Comparison of ENCODE assay signal across 8 cellular contexts in genomic region chr2:160270571-160271113, GRCh38.
DNase-seq lines count a peak whose midpoint lies in the region; ATAC-seq and TF ChIP-seq lines count a peak whose summit lies in the region.

No MANE protein-coding gene starts in this region.

- POLR2A ChIA-PET in CD8-positive, alpha-beta memory T cell (lab: Charles Lee), result interaction anchor here (1.0 kb wide), 1 partner anchor 27 kb away, joined by 3 read pairs; no protein-coding TSS in a partner anchor
- POLR2A ChIA-PET in GM10248 (lab: Yijun Ruan, JAX), result no interaction called here

- H3K27me3 ChIP-seq in CD8-positive, alpha-beta memory T cell (ENCODE audit: insufficient read depth, low read length, poor library complexity, severe bottlenecking), result no peaks in the 10 kb centered on the region
- H3K27me3 ChIP-seq in SJCRH30, result no peaks in the 10 kb centered on the region
- no peaks in the 10 kb centered on the region for H3K27me3 ChIP-seq in parathyroid adenoma (ENCODE audit: control insufficient read depth, insufficient read depth, low read length)

- no peaks in the 10 kb centered on the region for H3K27me3 Mint-ChIP-seq in CD8-positive, alpha-beta memory T cell

- peaks cover 9% of the 10 kb centered on the region for H3K36me3 ChIP-seq in CD8-positive, alpha-beta memory T cell (ENCODE audit: insufficient read depth, low read length)
- peaks cover 10% of the 10 kb centered on the region; the same call in 1 of the 2 replicates for H3K36me3 ChIP-seq in SJCRH30
- H3K36me3 ChIP-seq in parathyroid adenoma (ENCODE audit: control insufficient read depth, insufficient read depth, low read length), result no peaks in the 10 kb centered on the region

- peaks cover 4 to 46% (median 18%) of the 10 kb centered on the region in 3 donors for H3K36me3 Mint-ChIP-seq in CD8-positive, alpha-beta memory T cell

- DNase-seq in CD8-positive, alpha-beta memory T cell, result no peak
- peak; percentile 61 to 72 for DNase-seq in SJCRH30
- DNase-seq in fibroblast of the aortic adventitia (ENCODE audit: low read depth), result no peak
- DNase-seq in left lobe of liver (ENCODE audit: low spot score), result no peak
- DNase-seq in NCI-H524 treated with DMSO at 0.1 percent for 48 hours (lab: John Stamatoyannopoulos, UW), result no peak
- no peak for DNase-seq in NK-92 (lab: John Stamatoyannopoulos, UW; ENCODE audit: unreplicated experiment)
- DNase-seq in GM10248 (ENCODE audit: extremely low spot score), result no peak

- H3K9me3 ChIP-seq in CD8-positive, alpha-beta memory T cell (ENCODE audit: low read length), result no peaks in the 10 kb centered on the region
- H3K9me3 ChIP-seq in SJCRH30 (replicated peaks) (no peaks in the 10 kb centered on the region), parathyroid adenoma (ENCODE audit: control insufficient read depth, low read length) (no peaks in the 10 kb centered on the region)

- CTCF ChIA-PET in CD8-positive, alpha-beta memory T cell (lab: Charles Lee), result interaction anchor here (0.9 to 2.6 kb wide), 17 partner anchors 9 to 722 kb away, joined by 3 to 13 read pairs (median 4); no protein-coding TSS in a partner anchor
- CTCF ChIA-PET in GM10248 (lab: Yijun Ruan, JAX), result interaction anchor here (1.1 to 4.7 kb wide), 12 partner anchors 8 to 160 kb away, joined by 3 to 21 read pairs (median 6); no protein-coding TSS in a partner anchor

- peak overlapping the region; percentile 46 for H3K4me3 ChIP-seq in CD8-positive, alpha-beta memory T cell (ENCODE audit: low read length)
- peak overlapping the region; percentile 58 for H3K4me3 ChIP-seq in SJCRH30
- H3K4me3 ChIP-seq in fibroblast of the aortic adventitia (ENCODE audit: low read depth, low read length), result peak overlapping the region; percentile 26
- H3K4me3 ChIP-seq in parathyroid adenoma (ENCODE audit: low read depth, low read length), result peak overlapping the region; percentile 66

- H3K9me3 Mint-ChIP-seq in CD8-positive, alpha-beta memory T cell, result no peaks in the 10 kb centered on the region

- H3K4me2 ChIP-seq in parathyroid adenoma (ENCODE audit: low read length), result peak overlapping the region; percentile 76

- H3K4me3 Mint-ChIP-seq in CD8-positive, alpha-beta memory T cell, result peak overlapping the region; percentile 52 to 95 (median 78)

- peaks cover 14% of the 10 kb centered on the region for H3K4me1 ChIP-seq in CD8-positive, alpha-beta memory T cell (ENCODE audit: insufficient read depth, low read length)
- peaks cover 14% of the 10 kb centered on the region for H3K4me1 ChIP-seq in SJCRH30
- peaks cover 15% of the 10 kb centered on the region for H3K4me1 ChIP-seq in parathyroid adenoma

- H3K27ac ChIP-seq in CD8-positive, alpha-beta memory T cell (ENCODE audit: low read depth, low read length), result no peak overlapping the region
- peak overlapping the region; percentile 99 for H3K27ac ChIP-seq in SJCRH30
- H3K27ac ChIP-seq in parathyroid adenoma, result peak overlapping the region; percentile 90

- peak; percentile 44 for TF ChIP-seq CTCF in fibroblast of the aortic adventitia (IDR thresholded peaks at IDR 0.05; ENCODE audit: insufficient read depth, low read length)
- no peak for TF ChIP-seq CTCF in parathyroid adenoma (IDR thresholded peaks at IDR 0.05)
- no peak for TF ChIP-seq CTCF in GM10248 (IDR thresholded peaks at IDR 0.05; ENCODE audit: control extremely low read depth, extremely low read depth, low read depth, missing control alignments)

- peaks cover 26 to 40% (median 33%) of the 10 kb centered on the region in 3 donors for H3K4me1 Mint-ChIP-seq in CD8-positive, alpha-beta memory T cell

- peak overlapping the region; percentile 49 to 88 (median 81) for H3K27ac Mint-ChIP-seq in CD8-positive, alpha-beta memory T cell

- H2AFZ ChIP-seq in parathyroid adenoma, result peak overlapping the region; percentile 85

- no peak for ATAC-seq in left lobe of liver

- H3K9ac ChIP-seq in parathyroid adenoma, result no peak overlapping the region

- no peaks in the 10 kb centered on the region for H3K79me2 ChIP-seq in parathyroid adenoma

Comparison
In these comparisons a context has a peak if more than half of its experiments do, and no peak if none do; other contexts are left out.
1. DNase-seq: peak in SJCRH30 (2 of 2); none in CD8-positive, alpha-beta memory T cell (0 of 5), fibroblast of the aortic adventitia (single experiment), left lobe of liver (single experiment), NCI-H524 treated with DMSO at 0.1 percent for 48 hours (single experiment), NK-92 (single experiment) and GM10248 (single experiment).
2. Peak in every context shown above with its lines, with median percentiles within 50 percentile points of each other: H3K4me3 ChIP-seq.